In genomic region chr7:150388709-150389531, GRCh38 we compare ENCODE assay signal across 8 cellular contexts.
DNase-seq lines count a peak whose midpoint lies in the region; ATAC-seq and TF ChIP-seq lines count a peak whose summit lies in the region.

No MANE protein-coding gene starts in this region.

- peaks cover 7% of the 10 kb centered on the region for H3K4me1 Mint-ChIP-seq in stimulated activated effector memory CD8-positive, alpha-beta T cell treated with anti-CD3 and anti-CD28 coated beads, Interleukin-12 subunit alpha, Interleukin-12 subunit beta, amount 100 ng/mL, for 72 hours

- peak; percentile 19 for ATAC-seq in stimulated activated effector memory CD8-positive, alpha-beta T cell treated with anti-CD3 and anti-CD28 coated beads, Interleukin-12 subunit alpha, Interleukin-12 subunit beta, amount 100 ng/mL, for 72 hours
- ATAC-seq in GM21367 (IDR thresholded peaks at IDR 0.05; ENCODE audit: unreplicated experiment) = no peak

- TF ChIP-seq CTCF in LNCAP (IDR thresholded peaks at IDR 0.05) = peak; percentile 18; the same call in 1 of the 2 replicates

- no peaks in the 10 kb centered on the region for H3K9me3 Mint-ChIP-seq in stimulated activated effector memory CD8-positive, alpha-beta T cell treated with anti-CD3 and anti-CD28 coated beads, Interleukin-12 subunit alpha, Interleukin-12 subunit beta, amount 100 ng/mL, for 72 hours

- H3K36me3 Mint-ChIP-seq in stimulated activated effector memory CD8-positive, alpha-beta T cell treated with anti-CD3 and anti-CD28 coated beads, Interleukin-12 subunit alpha, Interleukin-12 subunit beta, amount 100 ng/mL, for 72 hours = peaks cover 5% of the 10 kb centered on the region

- H3K4me3 Mint-ChIP-seq in stimulated activated effector memory CD8-positive, alpha-beta T cell treated with anti-CD3 and anti-CD28 coated beads, Interleukin-12 subunit alpha, Interleukin-12 subunit beta, amount 100 ng/mL, for 72 hours = no peak overlapping the region

- DNase-seq in amniotic epithelial cell (ENCODE audit: low read depth) = peak; percentile 73
- peak; percentile 78 for DNase-seq in inferior parietal cortex (ENCODE audit: extremely low spot score)
- no peak for DNase-seq in stimulated activated effector memory CD8-positive, alpha-beta T cell treated with anti-CD3 and anti-CD28 coated beads, Interleukin-12 subunit alpha, Interleukin-12 subunit beta, amount 100 ng/mL, for 72 hours (ENCODE audit: low spot score in 2 of 2)
- no peak for DNase-seq in NCI-H69 (lab: John Stamatoyannopoulos, UW)
- no peak for DNase-seq in NCI-H1048 (lab: John Stamatoyannopoulos, UW)
- no peak for DNase-seq in stimulated activated CD4-positive, alpha-beta T cell treated with anti-CD3 and anti-CD28 coated beads, Interleukin-1b, Interleukin-23, amount 100 ng/mL, for 48 hours

- peak overlapping the region; percentile 29 for H3K27ac Mint-ChIP-seq in stimulated activated effector memory CD8-positive, alpha-beta T cell treated with anti-CD3 and anti-CD28 coated beads, Interleukin-12 subunit alpha, Interleukin-12 subunit beta, amount 100 ng/mL, for 72 hours

Comparison
In these comparisons a context has a peak if more than half of its experiments do, and no peak if none do; other contexts are left out.
1. DNase-seq: peak in amniotic epithelial cell (single experiment) and inferior parietal cortex (single experiment); none in stimulated activated effector memory CD8-positive, alpha-beta T cell treated with anti-CD3 and anti-CD28 coated beads, Interleukin-12 subunit alpha, Interleukin-12 subunit beta, amount 100 ng/mL, for 72 hours (0 of 2), NCI-H69 (single experiment), NCI-H1048 (single experiment) and stimulated activated CD4-positive, alpha-beta T cell treated with anti-CD3 and anti-CD28 coated beads, Interleukin-1b, Interleukin-23, amount 100 ng/mL, for 48 hours (single experiment).